Comparison of ENCODE assay signal across 9 cellular contexts in genomic region chr22:27686534-27686933, GRCh38.
DNase-seq lines count a peak whose midpoint lies in the region; TF ChIP-seq lines count a peak whose summit lies in the region.
"Had no signal": no experiment of that assay in that cellular context is flagged by ENCODE, and none has a peak within 500 bp of the region (broad histone marks: within the 10 kb centered on the region; RNA-seq: fewer than 3 reads in every experiment).

No MANE protein-coding gene starts in this region.

- H3K4me3 ChIP-seq in fibroblast of lung (replicated peaks in 1 of 4; ENCODE audit: control extremely low read depth in 1 of 4, insufficient read depth in 1 of 4, low read depth in 3 of 4, low read length in 4 of 4): no peak overlapping the region
- no peak overlapping the region for H3K4me3 ChIP-seq in muscle layer of duodenum (ENCODE audit: low read depth in 1 of 2, low read length in 2 of 2)
- no peak overlapping the region for H3K4me3 ChIP-seq in uterus

- TF ChIP-seq CTCF in fibroblast of lung (conservative IDR thresholded peaks at IDR 0.05 in 1 of 2, IDR thresholded peaks at IDR 0.05 in 1 of 2; ENCODE audit: low read depth in 1 of 2, low read length in 2 of 2) (no peak), uterus (IDR thresholded peaks at IDR 0.05) (no peak)

- peaks cover 1% of the 10 kb centered on the region for H3K27me3 ChIP-seq in fibroblast of lung (ENCODE audit: control insufficient read depth, insufficient read depth, low read length)
- no peaks in the 10 kb centered on the region for H3K27me3 ChIP-seq in muscle layer of duodenum (ENCODE audit: low read depth, low read length)
- H3K27me3 ChIP-seq in uterus: no peaks in the 10 kb centered on the region

- peaks cover 2% of the 10 kb centered on the region for H3K4me1 ChIP-seq in fibroblast of lung (ENCODE audit: control insufficient read depth, extremely low read depth, insufficient read depth, low read length)
- H3K4me1 ChIP-seq in muscle layer of duodenum (ENCODE audit: control insufficient read depth in 1 of 2, insufficient read depth in 2 of 2, low read length in 2 of 2): peaks cover 6 to 10% of the 10 kb centered on the region in 2 donors
- H3K4me1 ChIP-seq in uterus: no peaks in the 10 kb centered on the region

- H3K79me2 ChIP-seq in fibroblast of lung (ENCODE audit: control insufficient read depth, insufficient read depth, low read length): no peaks in the 10 kb centered on the region

- intact Hi-C loops in uterus (cut with DNase I; ENCODE audit: low total_unique reads): no loop called here

- H4K20me1 ChIP-seq in fibroblast of lung (ENCODE audit: control insufficient read depth, extremely low read depth, insufficient read depth, low read length): no peaks in the 10 kb centered on the region

- H2AFZ ChIP-seq in fibroblast of lung (ENCODE audit: low read length): no peak overlapping the region

- no peak overlapping the region for H3K27ac ChIP-seq in fibroblast of lung (ENCODE audit: insufficient read depth, low read length)
- peak overlapping the region; percentile 78 for H3K27ac ChIP-seq in muscle layer of duodenum (ENCODE audit: low read length)
- H3K27ac ChIP-seq in uterus: no peak overlapping the region

- no peak overlapping the region for H3K4me2 ChIP-seq in fibroblast of lung (ENCODE audit: extremely low read depth, insufficient read depth, low read length)

- H3K9ac ChIP-seq in fibroblast of lung (ENCODE audit: insufficient read depth, low read length): no peak overlapping the region

- DNase-seq in NCI-H2227 (lab: John Stamatoyannopoulos, UW; ENCODE audit: unreplicated experiment) (peak; percentile 32), NCI-H2227 treated with DMSO at 0.1 percent for 48 hours (lab: John Stamatoyannopoulos, UW) (no peak), fibroblast of lung (ENCODE audit: low read depth in 2 of 2) (peak; percentile 77 to 93), uterus (peak; percentile 31 to 48), CD1c-positive myeloid dendritic cell (ENCODE audit: extremely low spot score) (no peak), NCI-H1048 (lab: John Stamatoyannopoulos, UW) (no peak), NCI-H345 (lab: John Stamatoyannopoulos, UW) (no peak)
- DNase-seq: activated CD4-positive, alpha-beta T cell treated with anti-CD3 and anti-CD28 coated beads, Interleukin-2, amount 50 U/mL, for 1 hour had no signal

- H3K36me3 ChIP-seq in fibroblast of lung (ENCODE audit: control insufficient read depth, insufficient read depth, low read length) (no peaks in the 10 kb centered on the region), muscle layer of duodenum (ENCODE audit: control insufficient read depth in 1 of 2, insufficient read depth in 2 of 2, low read length in 2 of 2) (no peaks in the 10 kb centered on the region), uterus (no peaks in the 10 kb centered on the region)

- TF ChIP-seq POLR2A in uterus (IDR thresholded peaks at IDR 0.05): no peak

- H3K9me3 ChIP-seq in fibroblast of lung (ENCODE audit: control insufficient read depth, insufficient read depth, low read depth, low read length): no peaks in the 10 kb centered on the region
- H3K9me3 ChIP-seq in muscle layer of duodenum (ENCODE audit: control insufficient read depth in 1 of 2, low read length in 2 of 2): peaks cover 0 to 3% of the 10 kb centered on the region in 2 donors
- H3K9me3 ChIP-seq in uterus: no peaks in the 10 kb centered on the region

Comparison
In these comparisons a context has a peak if more than half of its experiments do, and no peak if none do; other contexts are left out.
1. DNase-seq: peak in NCI-H2227 (single experiment), fibroblast of lung (2 of 2) and uterus (2 of 2); none in NCI-H2227 treated with DMSO at 0.1 percent for 48 hours (single experiment), CD1c-positive myeloid dendritic cell (single experiment), NCI-H1048 (single experiment) and NCI-H345 (single experiment).